ENCODE assay signal across 9 cellular contexts in the genomic region with DNA sequence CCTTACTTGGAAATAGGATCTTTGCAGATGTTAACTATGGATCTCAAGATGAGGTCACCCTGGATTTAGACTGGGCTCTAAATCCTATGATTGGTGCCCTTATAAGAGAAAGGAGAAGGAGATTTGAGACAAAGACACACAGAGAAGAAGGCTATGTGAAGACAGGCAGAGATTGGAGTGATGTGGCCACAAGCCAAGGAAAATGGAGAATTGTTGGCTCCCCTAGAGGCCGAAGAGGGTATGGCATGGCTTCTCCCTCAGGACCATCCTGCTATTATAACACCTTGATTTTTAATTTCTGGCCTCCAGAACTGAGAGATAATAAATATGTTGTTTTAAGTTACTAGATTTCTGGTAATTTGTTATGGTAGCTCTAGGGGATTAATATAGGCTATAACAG. TPM values are rescaled to one million over a fixed set of nuclear protein-coding genes. Genes with fewer than 3 reads are reported as not detected.
DNase-seq lines count a peak whose midpoint lies in the region; ATAC-seq and TF ChIP-seq lines count a peak whose summit lies in the region.
"Had no signal": no experiment of that assay in that cellular context is flagged by ENCODE, and none has a peak within 500 bp of the region (broad histone marks: within the 10 kb centered on the region; RNA-seq: fewer than 3 reads in every experiment).

No MANE protein-coding gene starts in this region.

- no peaks in the 10 kb centered on the region for H3K9me2 ChIP-seq in MM.1S (replicated peaks; ENCODE audit: insufficient read depth, low read length)

- H3K27ac ChIP-seq in heart left ventricle: no peak overlapping the region
- H3K27ac ChIP-seq in MM.1S (ENCODE audit: low read length): no peak overlapping the region
- peak overlapping the region; percentile 65 to 72 for H3K27ac ChIP-seq in tibial artery

- no peak for DNase-seq in heart left ventricle
- DNase-seq in cardiac septum (ENCODE audit: low spot score): no peak
- DNase-seq in MM.1S: no peak
- DNase-seq in epithelial cell of proximal tubule (ENCODE audit: low read depth): no peak
- DNase-seq in tibial artery: no peak
- no peak for DNase-seq in mesenteric fat pad (ENCODE audit: low spot score)
- DNase-seq in DMS114 treated with DMSO at 0.1 percent for 48 hours (lab: John Stamatoyannopoulos, UW; ENCODE audit: unreplicated experiment): no peak
- no peak for DNase-seq in NCI-H1092 treated with DMSO at 0.1 percent for 48 hours (lab: John Stamatoyannopoulos, UW)
- DNase-seq: immature natural killer cell had no signal

- no peak for TF ChIP-seq POLR2A in heart left ventricle (IDR thresholded peaks at IDR 0.05)

- H3K4me1 ChIP-seq in heart left ventricle: peaks cover 0 to 41% (median 16%) of the 10 kb centered on the region in 12 donors
- H3K4me1 ChIP-seq in MM.1S (ENCODE audit: low read length): no peaks in the 10 kb centered on the region
- H3K4me1 ChIP-seq in tibial artery: peaks cover 0 to 78% (median 33%) of the 10 kb centered on the region in 4 donors

- H3K79me2 ChIP-seq in MM.1S (ENCODE audit: low read length): no peaks in the 10 kb centered on the region

- H2AFZ ChIP-seq in MM.1S (ENCODE audit: low read length): no peak overlapping the region

- whole genome bisulfite sequencing in heart left ventricle, 4 donors: 92 to 100% (median 95%) methylated on average over 1 of the region's 1 CpG

- intact Hi-C loops in heart left ventricle (cut with DNase I): loop anchor here in 3 of 10 donors (10.0 kb wide), 1 partner anchor 95 kb away; the partner anchor contains the start of genes DCAF17 (in 3 of the 3) and METTL8 (in 3 of the 3)
- intact Hi-C loops in cardiac septum (cut with DNase I): no loop called here
- intact Hi-C loops in tibial artery (cut with DNase I; ENCODE audit: low total_unique reads): loop anchor here (10.0 kb wide), 1 partner anchor 1705 kb away; the partner anchor contains the start of genes METTL5 and UBR3

- no peaks in the 10 kb centered on the region for H3F3A ChIP-seq in MM.1S (ENCODE audit: insufficient read depth, low read length)

- no peaks in the 10 kb centered on the region for H4K20me1 ChIP-seq in MM.1S (ENCODE audit: insufficient read depth, low read length)

- H3K36me3 ChIP-seq in heart left ventricle: peaks cover 0 to 8% (median 0%) of the 10 kb centered on the region in 9 donors
- no peaks in the 10 kb centered on the region for H3K36me3 ChIP-seq in MM.1S (replicated peaks; ENCODE audit: insufficient read depth, low read length)
- H3K36me3 ChIP-seq in tibial artery: peaks cover 0 to 3% (median 0%) of the 10 kb centered on the region in 3 donors

- H3K4me3 ChIP-seq in heart left ventricle (no peak overlapping the region), MM.1S (ENCODE audit: low read length) (no peak overlapping the region), epithelial cell of proximal tubule (ENCODE audit: low read depth, low read length) (no peak overlapping the region), tibial artery (no peak overlapping the region)

- no peak for ATAC-seq in heart left ventricle

- peaks cover 0 to 4% (median 0%) of the 10 kb centered on the region in 12 donors for H3K9me3 ChIP-seq in heart left ventricle
- H3K9me3 ChIP-seq in MM.1S (replicated peaks; ENCODE audit: insufficient read depth, low read length): no peaks in the 10 kb centered on the region
- no peaks in the 10 kb centered on the region for H3K9me3 ChIP-seq in tibial artery

- no peak overlapping the region for H3K9ac ChIP-seq in MM.1S (ENCODE audit: low read length)

- no peak overlapping the region for H3K4me2 ChIP-seq in MM.1S (ENCODE audit: low read depth, low read length)

- H3K27me3 ChIP-seq in heart left ventricle (no peaks in the 10 kb centered on the region), MM.1S (replicated peaks; ENCODE audit: insufficient read depth, low read length) (no peaks in the 10 kb centered on the region), tibial artery (no peaks in the 10 kb centered on the region)

- TF ChIP-seq CTCF in heart left ventricle (IDR thresholded peaks at IDR 0.05) (peak in 10 of 12 donors; percentile 12 to 58 (median 38)), MM.1S (IDR thresholded peaks at IDR 0.05; ENCODE audit: low read length) (peak; percentile 61), epithelial cell of proximal tubule (conservative IDR thresholded peaks at IDR 0.05; ENCODE audit: low read depth, low read length) (peak; percentile 56), tibial artery (IDR thresholded peaks at IDR 0.05) (peak; percentile 31 to 33)

RNA-seq across cellular contexts. Expression of gene CYBRD1, which starts 7.6 kb away (rescaled TPM):
- total RNA-seq in heart left ventricle (100 to 1,000 TPM in 1 of 9 donors, 10 to 100 TPM in 8; 19.3 to 138 (median 49.9) TPM), cardiac septum (39.7 TPM), epithelial cell of proximal tubule (2.5 and 5.1 TPM in 2 replicates), mesenteric fat pad (172 TPM)
- 10 to 100 TPM; 21.8 to 28.2 TPM for polyA plus RNA-seq in heart left ventricle

Comparison
In these comparisons a context has a peak if more than half of its experiments do, and no peak if none do; other contexts are left out.
1. H3K27ac ChIP-seq: peak in tibial artery (2 of 2); none in heart left ventricle (0 of 12) and MM.1S (single experiment).
2. Peak in every context shown above with its lines, with median percentiles within 50 percentile points of each other: CTCF ChIP-seq.